Comparison of ENCODE assay signal across 8 cellular contexts in the genomic region with DNA sequence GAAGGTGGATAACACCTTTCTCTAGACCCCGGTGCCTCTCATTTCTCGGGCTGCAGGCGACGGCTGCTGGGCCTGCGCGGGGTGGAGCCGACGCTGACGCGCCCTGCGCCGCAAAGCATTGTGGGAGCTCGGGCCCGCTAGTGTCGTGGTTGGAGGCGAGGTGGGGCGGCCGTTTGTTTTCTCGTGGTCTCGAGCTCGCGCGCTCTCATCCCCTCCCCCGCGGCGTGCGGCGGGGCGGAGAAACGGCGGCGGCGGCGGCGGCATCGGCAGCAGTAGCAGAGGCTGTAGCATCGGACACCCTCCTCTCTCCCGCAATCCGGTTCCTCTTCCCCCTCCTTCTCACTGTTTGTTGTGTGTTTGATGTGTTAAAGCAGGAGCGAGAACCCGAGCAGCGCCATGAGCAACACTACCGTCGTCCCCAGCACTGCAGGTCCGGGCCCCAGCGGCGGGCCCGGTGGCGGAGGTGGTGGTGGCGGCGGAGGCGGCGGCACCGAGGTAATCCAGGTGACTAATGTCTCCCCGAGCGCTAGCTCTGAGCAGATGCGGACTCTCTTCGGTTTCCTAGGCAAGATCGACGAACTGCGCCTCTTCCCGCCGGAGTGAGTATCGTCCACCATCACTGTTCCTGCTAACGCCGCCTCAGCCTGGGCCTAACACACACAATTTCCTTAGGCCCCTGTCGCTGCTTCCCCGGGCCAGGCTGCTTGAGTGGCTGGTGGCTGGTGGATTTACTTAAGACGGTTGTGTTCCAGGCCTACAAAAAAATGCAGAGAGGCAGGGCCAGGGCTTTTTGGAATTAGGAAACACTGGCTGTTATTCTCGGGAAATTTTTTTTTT. TPM values are rescaled to one million over a fixed set of nuclear protein-coding genes. Genes with fewer than 3 reads are reported as not detected.
DNase-seq lines count a peak whose midpoint lies in the region; TF ChIP-seq lines count a peak whose summit lies in the region.

A gene with protein sequence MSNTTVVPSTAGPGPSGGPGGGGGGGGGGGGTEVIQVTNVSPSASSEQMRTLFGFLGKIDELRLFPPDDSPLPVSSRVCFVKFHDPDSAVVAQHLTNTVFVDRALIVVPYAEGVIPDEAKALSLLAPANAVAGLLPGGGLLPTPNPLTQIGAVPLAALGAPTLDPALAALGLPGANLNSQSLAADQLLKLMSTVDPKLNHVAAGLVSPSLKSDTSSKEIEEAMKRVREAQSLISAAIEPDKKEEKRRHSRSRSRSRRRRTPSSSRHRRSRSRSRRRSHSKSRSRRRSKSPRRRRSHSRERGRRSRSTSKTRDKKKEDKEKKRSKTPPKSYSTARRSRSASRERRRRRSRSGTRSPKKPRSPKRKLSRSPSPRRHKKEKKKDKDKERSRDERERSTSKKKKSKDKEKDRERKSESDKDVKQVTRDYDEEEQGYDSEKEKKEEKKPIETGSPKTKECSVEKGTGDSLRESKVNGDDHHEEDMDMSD (plus strand): TSS at position 140 of the 837 bp plus-strand sequence. CDS start 257 bp downstream, at position 397.

- H3K27ac ChIP-seq in stomach smooth muscle (ENCODE audit: low read length): peak within 1 kb of the TSS; percentile 83

- no peaks in the 10 kb centered on the region for H3K36me3 ChIP-seq in ES-I3 (ENCODE audit: insufficient read depth, low read length)
- H3K36me3 ChIP-seq in H7 (replicated peaks; ENCODE audit: control insufficient read depth, insufficient read depth, low read length): peaks cover 7% of the 10 kb centered on the region
- peaks cover 3 to 5% of the 10 kb centered on the region in 2 donors for H3K36me3 ChIP-seq in stomach smooth muscle (ENCODE audit: control insufficient read depth in 2 of 2, insufficient read depth in 2 of 2, low read length in 2 of 2)

- peak within 1 kb of the TSS; percentile 88 for H3K4me3 ChIP-seq in H7 (ENCODE audit: insufficient read depth, low read depth, low read length)
- H3K4me3 ChIP-seq in fibroblast of villous mesenchyme (ENCODE audit: low read depth, low read length): peak within 1 kb of the TSS; percentile 84
- H3K4me3 ChIP-seq in stomach smooth muscle (ENCODE audit: low read length in 2 of 2): peak within 1 kb of the TSS; percentile 79 to 84

- H3K4me1 ChIP-seq in ES-I3 (ENCODE audit: insufficient read depth, low read length): peaks cover 4% of the 10 kb centered on the region; the same call in 1 of the 2 replicates
- H3K4me1 ChIP-seq in stomach smooth muscle (ENCODE audit: control insufficient read depth, insufficient read depth, low read length): peaks cover 9% of the 10 kb centered on the region

- no peaks in the 10 kb centered on the region for H3K27me3 Mint-ChIP-seq in neural crest cell (ENCODE audit: low read depth)

- peak within 1 kb of the TSS; percentile 87 for H3K4me3 Mint-ChIP-seq in neural crest cell

- H3K36me3 Mint-ChIP-seq in neural crest cell (ENCODE audit: low read depth): peaks cover 4% of the 10 kb centered on the region

- TF ChIP-seq CTCF in fibroblast of villous mesenchyme (IDR thresholded peaks at IDR 0.05; ENCODE audit: insufficient read depth, low read depth, low read length) (no peak), neural crest cell (conservative IDR thresholded peaks at IDR 0.05) (peak; percentile 30)

- DNase-seq in H7: peak; percentile 89
- peak; percentile 93 for DNase-seq in M059J (ENCODE audit: low read depth)
- DNase-seq in SHP77 treated with DMSO at 0.1 percent for 48 hours (lab: John Stamatoyannopoulos, UW): peak; percentile 82
- peak; percentile 93 for DNase-seq in activated gamma-delta T cell (lab: John Stamatoyannopoulos, UW)
- DNase-seq in fibroblast of villous mesenchyme (ENCODE audit: low read depth): peak; percentile 95
- peak; percentile 96 for DNase-seq in neural crest cell (ENCODE audit: low read depth, low spot score)

- H3K9ac ChIP-seq in ES-I3 (ENCODE audit: low read depth, low read length) (peak within 1 kb of the TSS; percentile 99), stomach smooth muscle (ENCODE audit: low read length in 2 of 2) (peak within 1 kb of the TSS; percentile 94 to 97)

- H3K4me1 Mint-ChIP-seq in neural crest cell: peaks cover 37% of the 10 kb centered on the region

- H3K9me3 ChIP-seq in ES-I3 (ENCODE audit: control insufficient read depth, insufficient read depth, low read length) (no peaks in the 10 kb centered on the region), stomach smooth muscle (ENCODE audit: control insufficient read depth in 2 of 2, low read length in 2 of 2) (no peaks in the 10 kb centered on the region)

- H3K9me3 Mint-ChIP-seq in neural crest cell: no peaks in the 10 kb centered on the region

- peak within 1 kb of the TSS; percentile 99 for H3K27ac Mint-ChIP-seq in neural crest cell (ENCODE audit: unreplicated experiment)

- no peaks in the 10 kb centered on the region for H3K27me3 ChIP-seq in H7 (ENCODE audit: control insufficient read depth, insufficient read depth, low read length)
- no peaks in the 10 kb centered on the region for H3K27me3 ChIP-seq in stomach smooth muscle (ENCODE audit: control insufficient read depth in 1 of 2, insufficient read depth in 2 of 2, low read length in 2 of 2)

RNA-seq across cellular contexts. Expression of the gene that starts here (rescaled TPM):
- total RNA-seq in H7 (2014; rRNA removed; shearing (Covaris generic)): 160 and 215 TPM in 2 replicates
- 71.0 and 77.3 TPM in 2 replicates for total RNA-seq in M059J (2014; rRNA removed; shearing (Covaris generic))
- total RNA-seq in fibroblast of villous mesenchyme: 113 and 147 TPM in 2 replicates
- total RNA-seq in neural crest cell: 244 and 245 TPM in 2 replicates

Comparison
In these comparisons a context has a peak if more than half of its experiments do, and no peak if none do; other contexts are left out.
1. Peak in every context shown above with its lines: DNase-seq, H3K4me3 ChIP-seq and H3K27ac ChIP-seq.